Comparison of ENCODE assay signal across 9 cellular contexts in the genomic region with DNA sequence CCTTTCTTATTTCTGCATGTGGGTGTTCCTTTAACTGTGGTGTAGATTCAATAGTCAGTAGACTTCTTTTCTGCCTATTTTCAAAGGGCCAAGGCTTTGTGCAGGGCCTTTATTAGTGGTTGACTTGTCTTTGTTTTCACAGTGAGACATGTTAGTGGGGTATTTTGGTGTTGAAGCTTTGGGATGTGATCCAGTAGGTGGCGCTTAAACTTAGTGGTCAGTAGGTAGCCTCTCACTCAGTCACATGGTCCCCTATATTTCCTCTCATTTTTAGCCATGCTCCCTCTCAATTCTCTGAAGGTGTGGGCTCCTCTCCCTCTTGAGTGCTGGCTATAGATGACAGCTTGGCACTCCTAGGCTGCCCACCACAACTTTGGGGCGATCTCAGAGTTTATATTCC. TPM values are rescaled to one million over a fixed set of nuclear protein-coding genes. Genes with fewer than 3 reads are reported as not detected.
A peak's percentile ranks its signal among the peaks of the same experiment; 100 is the strongest.
DNase-seq lines count a peak whose midpoint lies in the region; ATAC-seq and TF ChIP-seq lines count a peak whose summit lies in the region.
"Had no signal": no experiment of that assay in that cellular context is flagged by ENCODE, and none has a peak within 500 bp of the region (broad histone marks: within the 10 kb centered on the region; RNA-seq: fewer than 3 reads in every experiment).

No MANE protein-coding gene starts in this region.

- H3K4me3 ChIP-seq in GM06990 (replicated peaks; ENCODE audit: low read depth, low read length) (no peak overlapping the region), HEK293 (ENCODE audit: low read depth, low read length) (no peak overlapping the region), psoas muscle (no peak overlapping the region)
- no peak overlapping the region for H3K4me3 ChIP-seq in CD4-positive, alpha-beta memory T cell (ENCODE audit: low read length in 2 of 2)

- H3K4me3 Mint-ChIP-seq in activated naive CD8-positive, alpha-beta T cell treated with anti-CD3 and anti-CD28 coated beads, Interleukin-2, amount 50 U/mL, for 24 hours, result no peak overlapping the region
- no peak overlapping the region for H3K4me3 Mint-ChIP-seq in CD4-positive, alpha-beta memory T cell

- H3K36me3 Mint-ChIP-seq in activated naive CD8-positive, alpha-beta T cell treated with anti-CD3 and anti-CD28 coated beads, Interleukin-2, amount 50 U/mL, for 24 hours (ENCODE audit: low read depth), result no peaks in the 10 kb centered on the region
- no peaks in the 10 kb centered on the region for H3K36me3 Mint-ChIP-seq in CD4-positive, alpha-beta memory T cell

- intact Hi-C loops in CD4-positive, alpha-beta memory T cell (cut with micrococcal nuclease), result no loop called here
- intact Hi-C loops in psoas muscle (cut with DNase I), result no loop called here

- peaks cover 35% of the 10 kb centered on the region for H3K9me3 Mint-ChIP-seq in activated naive CD8-positive, alpha-beta T cell treated with anti-CD3 and anti-CD28 coated beads, Interleukin-2, amount 50 U/mL, for 24 hours
- peaks cover 7 to 28% (median 24%) of the 10 kb centered on the region in 8 donors for H3K9me3 Mint-ChIP-seq in CD4-positive, alpha-beta memory T cell

- H3K9me3 ChIP-seq in HEK293 (ENCODE audit: control insufficient read depth, insufficient read depth, low read depth, low read length), result no peaks in the 10 kb centered on the region
- no peaks in the 10 kb centered on the region for H3K9me3 ChIP-seq in CD4-positive, alpha-beta memory T cell (ENCODE audit: control insufficient read depth in 1 of 2, low read length in 2 of 2)
- H3K9me3 ChIP-seq in psoas muscle, result no peaks in the 10 kb centered on the region

- no peak for DNase-seq in GM06990 (ENCODE audit: extremely low read depth, insufficient read length)
- peak; percentile 14 for DNase-seq in SK-N-DZ (ENCODE audit: low spot score)
- peak; percentile 6 for DNase-seq in left kidney (ENCODE audit: low read depth, low spot score)
- DNase-seq in activated naive CD8-positive, alpha-beta T cell treated with anti-CD3 and anti-CD28 coated beads, Interleukin-2, amount 50 U/mL, for 24 hours, result no peak
- DNase-seq in occipital lobe (lab: John Stamatoyannopoulos, UW), result no peak
- no peak for DNase-seq in CD4-positive, alpha-beta memory T cell
- no peak for DNase-seq in psoas muscle
- DNase-seq: stimulated activated CD4-positive, alpha-beta T cell treated with anti-CD3 and anti-CD28 coated beads, Interleukin-12 subunit alpha, Interleukin-12 subunit beta, amount 100 ng/mL, for 4 hours had no signal

- 66 to 73% (median 73%) methylated on average over 2 of the region's 2 CpGs for WGBS in psoas muscle, 3 donors

- no peaks in the 10 kb centered on the region for H3K4me1 ChIP-seq in HEK293 (ENCODE audit: control insufficient read depth, insufficient read depth, low read length)
- no peaks in the 10 kb centered on the region for H3K4me1 ChIP-seq in CD4-positive, alpha-beta memory T cell (ENCODE audit: insufficient read depth, low read length)
- H3K4me1 ChIP-seq in psoas muscle, result no peaks in the 10 kb centered on the region

- H3K27me3 Mint-ChIP-seq in activated naive CD8-positive, alpha-beta T cell treated with anti-CD3 and anti-CD28 coated beads, Interleukin-2, amount 50 U/mL, for 24 hours, result peaks cover 23% of the 10 kb centered on the region
- peaks cover 9 to 10% of the 10 kb centered on the region in 2 donors for H3K27me3 Mint-ChIP-seq in CD4-positive, alpha-beta memory T cell

- POLR2A ChIA-PET in HEK293 (lab: Yijun Ruan, JAX), result no interaction called here
- POLR2A ChIA-PET in CD4-positive, alpha-beta memory T cell (lab: Charles Lee; ENCODE audit: partially characterized antibody), result no interaction called here

- no peak for ATAC-seq in activated naive CD8-positive, alpha-beta T cell treated with anti-CD3 and anti-CD28 coated beads, Interleukin-2, amount 50 U/mL, for 24 hours
- ATAC-seq in psoas muscle, result no peak

- H3K36me3 ChIP-seq in GM06990 (ENCODE audit: control insufficient read depth, insufficient read depth, low read length), result no peaks in the 10 kb centered on the region
- H3K36me3 ChIP-seq in HEK293 (ENCODE audit: control insufficient read depth in 2 of 2, insufficient read depth in 1 of 2, low read length in 2 of 2), result no peaks in the 10 kb centered on the region
- no peaks in the 10 kb centered on the region for H3K36me3 ChIP-seq in CD4-positive, alpha-beta memory T cell (ENCODE audit: insufficient read depth, low read length)
- H3K36me3 ChIP-seq in psoas muscle (ENCODE audit: insufficient read depth in 1 of 2, low read depth in 1 of 2), result no peaks in the 10 kb centered on the region

- H3K27ac Mint-ChIP-seq in activated naive CD8-positive, alpha-beta T cell treated with anti-CD3 and anti-CD28 coated beads, Interleukin-2, amount 50 U/mL, for 24 hours, result no peak overlapping the region
- H3K27ac Mint-ChIP-seq in CD4-positive, alpha-beta memory T cell, result no peak overlapping the region

- TF ChIP-seq CTCF in GM06990 (IDR thresholded peaks at IDR 0.05; ENCODE audit: insufficient read depth, low read length, poor library complexity, severe bottlenecking) (peak; percentile 58), HEK293 (tag by site-specific recombination; IDR thresholded peaks at IDR 0.05) (no peak), psoas muscle (IDR thresholded peaks at IDR 0.05) (no peak)

- H3K27ac ChIP-seq in HEK293 (ENCODE audit: extremely low read depth, low read depth, low read length) (no peak overlapping the region), psoas muscle (no peak overlapping the region)
- no peak overlapping the region for H3K27ac ChIP-seq in CD4-positive, alpha-beta memory T cell (ENCODE audit: low read depth, low read length)

- CTCF ChIA-PET in HEK293 (lab: Yijun Ruan, JAX), result no interaction called here
- CTCF ChIA-PET in CD4-positive, alpha-beta memory T cell (lab: Charles Lee; ENCODE audit: partially characterized antibody), result interaction anchor here (1.1 kb wide), 1 partner anchor 552 kb away, joined by 3 read pairs; no protein-coding TSS in a partner anchor

- H3K4me1 Mint-ChIP-seq in activated naive CD8-positive, alpha-beta T cell treated with anti-CD3 and anti-CD28 coated beads, Interleukin-2, amount 50 U/mL, for 24 hours, result no peaks in the 10 kb centered on the region
- H3K4me1 Mint-ChIP-seq in CD4-positive, alpha-beta memory T cell, result no peaks in the 10 kb centered on the region

- H3K27me3 ChIP-seq in GM06990 (replicated peaks; ENCODE audit: control insufficient read depth, insufficient read depth, low read length) (no peaks in the 10 kb centered on the region), psoas muscle (ENCODE audit: insufficient read depth in 3 of 3, low read length in 2 of 3) (no peaks in the 10 kb centered on the region)
- no peaks in the 10 kb centered on the region for H3K27me3 ChIP-seq in CD4-positive, alpha-beta memory T cell (ENCODE audit: insufficient read depth, low read length)

TF ChIP-seq in HEK293, 187 proteins besides CTCF, POLR2A, EP300 and RAD21:
- TF ChIP-seq ZNF654 (tag by site-specific recombination; IDR thresholded peaks at IDR 0.05; ENCODE audit: low read depth) (peak; percentile 18; the same call in 1 of the 2 replicates), ZNF394 (tag by site-specific recombination; IDR thresholded peaks at IDR 0.05; ENCODE audit: borderline replicate concordance) (no peak), ZNF248 (tag by site-specific recombination; IDR thresholded peaks at IDR 0.05) (no peak), ZNF202 (tag by site-specific recombination; IDR thresholded peaks at IDR 0.05; ENCODE audit: borderline replicate concordance) (no peak), FEZF1 (tag by site-specific recombination; IDR thresholded peaks at IDR 0.05) (no peak)

RNA-seq across cellular contexts. Expression of a gene that starts 23.4 kb away (rescaled TPM):
- polyA plus RNA-seq in SK-N-DZ (2014; cell fraction: cytosol; rRNA removed), result 3.9 and 5.1 TPM in 2 replicates
- 3.6 TPM in 2 replicates for polyA plus RNA-seq in SK-N-DZ (2014; cell fraction: nucleus; rRNA removed)
- total RNA-seq in occipital lobe, result 18.4 TPM
- total RNA-seq in CD4-positive, alpha-beta memory T cell, result 10 to 100 TPM; 11.0 to 17.7 TPM
- 1 to 10 TPM; 9.0 to 9.2 TPM for polyA plus RNA-seq in CD4-positive, alpha-beta memory T cell
- 1 to 10 TPM; 2.6 to 5.7 (median 4.3) TPM for total RNA-seq in psoas muscle
- polyA plus RNA-seq in psoas muscle, result 1 to 10 TPM; 1.3 to 3.9 (median 2.4) TPM

Comparison
In these comparisons a context has a peak if more than half of its experiments do, and no peak if none do; other contexts are left out.
1. DNase-seq: peak in SK-N-DZ (single experiment) and left kidney (single experiment); none in GM06990 (single experiment), activated naive CD8-positive, alpha-beta T cell treated with anti-CD3 and anti-CD28 coated beads, Interleukin-2, amount 50 U/mL, for 24 hours (single experiment), occipital lobe (single experiment), CD4-positive, alpha-beta memory T cell (0 of 5) and psoas muscle (0 of 2).